9 cellular contexts compared by ENCODE assay signal in genomic region chr7:105532709-105533460, GRCh38. TPM values are rescaled to one million over a fixed set of nuclear protein-coding genes. Genes with fewer than 3 reads are reported as not detected.
DNase-seq lines count a peak whose midpoint lies in the region; ATAC-seq lines count a peak whose summit lies in the region.
"Had no signal": no experiment of that assay in that cellular context is flagged by ENCODE, and none has a peak within 500 bp of the region (broad histone marks: within the 10 kb centered on the region; RNA-seq: fewer than 3 reads in every experiment).

No MANE protein-coding gene starts in this region.

- no peaks in the 10 kb centered on the region for H3K9me3 Mint-ChIP-seq in activated CD4-positive, alpha-beta memory T cell treated with anti-CD3 and anti-CD28 coated beads, Interleukin-2, amount 10 ng/mL, durations not matched to agents 7 days and 5 days
- H3K9me3 Mint-ChIP-seq in stimulated activated memory B cell treated with anti-CD40 and anti-IgM and Interleukin-4, amounts not matched to agents 10 μg/mL and 1 μg/mL and 100 μg/mL, for 72 hours = no peaks in the 10 kb centered on the region

- CTCF ChIA-PET in activated CD4-positive, alpha-beta memory T cell treated with anti-CD3 and anti-CD28 coated beads, Interleukin-2, amount 10 ng/mL, durations not matched to agents 7 days and 5 days (lab: Charles Lee) = interaction anchor here (1.2 to 1.8 kb wide), 4 partner anchors 14 to 549 kb away, joined by 3 to 12 read pairs (median 4); no protein-coding TSS in a partner anchor

- no peaks in the 10 kb centered on the region for H3K9me3 ChIP-seq in iPS-15b (ENCODE audit: control insufficient read depth, insufficient read depth, low read length)

- peaks cover 4% of the 10 kb centered on the region for H3K36me3 ChIP-seq in iPS-15b (ENCODE audit: control insufficient read depth, insufficient read depth, low read length)

- no peak for ATAC-seq in stimulated activated memory B cell treated with anti-CD40 and anti-IgM and Interleukin-4, amounts not matched to agents 10 μg/mL and 1 μg/mL and 100 μg/mL, for 72 hours
- ATAC-seq in GM18873 (IDR thresholded peaks at IDR 0.05; ENCODE audit: low FRiP score, unreplicated experiment) = no peak

- no peaks in the 10 kb centered on the region for H3K27me3 Mint-ChIP-seq in activated CD4-positive, alpha-beta memory T cell treated with anti-CD3 and anti-CD28 coated beads, Interleukin-2, amount 10 ng/mL, durations not matched to agents 7 days and 5 days
- no peaks in the 10 kb centered on the region for H3K27me3 Mint-ChIP-seq in stimulated activated memory B cell treated with anti-CD40 and anti-IgM and Interleukin-4, amounts not matched to agents 10 μg/mL and 1 μg/mL and 100 μg/mL, for 72 hours

- POLR2A ChIA-PET in activated CD4-positive, alpha-beta memory T cell treated with anti-CD3 and anti-CD28 coated beads, Interleukin-2, amount 10 ng/mL, durations not matched to agents 7 days and 5 days (lab: Charles Lee) = interaction anchor here (0.6 to 4.5 kb wide), 13 partner anchors 8 to 589 kb away, joined by 3 to 34 read pairs (median 6); partner anchors contain the start of genes EFCAB10, KMT2E, PUS7 and SRPK2

- peaks cover 4% of the 10 kb centered on the region for H3K36me3 Mint-ChIP-seq in activated CD4-positive, alpha-beta memory T cell treated with anti-CD3 and anti-CD28 coated beads, Interleukin-2, amount 10 ng/mL, durations not matched to agents 7 days and 5 days (ENCODE audit: low read depth)
- H3K36me3 Mint-ChIP-seq in stimulated activated memory B cell treated with anti-CD40 and anti-IgM and Interleukin-4, amounts not matched to agents 10 μg/mL and 1 μg/mL and 100 μg/mL, for 72 hours = no peaks in the 10 kb centered on the region

- H3K27me3 ChIP-seq in iPS-15b (ENCODE audit: control insufficient read depth, insufficient read depth, low read length) = no peaks in the 10 kb centered on the region

- H3K9ac ChIP-seq in iPS-15b (ENCODE audit: low read depth, low read length) = peak overlapping the region; percentile 98

- peaks cover 43% of the 10 kb centered on the region for H3K4me1 Mint-ChIP-seq in activated CD4-positive, alpha-beta memory T cell treated with anti-CD3 and anti-CD28 coated beads, Interleukin-2, amount 10 ng/mL, durations not matched to agents 7 days and 5 days
- H3K4me1 Mint-ChIP-seq in stimulated activated memory B cell treated with anti-CD40 and anti-IgM and Interleukin-4, amounts not matched to agents 10 μg/mL and 1 μg/mL and 100 μg/mL, for 72 hours = peaks cover 25% of the 10 kb centered on the region

- H3K4me1 ChIP-seq in iPS-15b (ENCODE audit: control insufficient read depth, insufficient read depth, low read length) = no peaks in the 10 kb centered on the region

- H3K27ac Mint-ChIP-seq in activated CD4-positive, alpha-beta memory T cell treated with anti-CD3 and anti-CD28 coated beads, Interleukin-2, amount 10 ng/mL, durations not matched to agents 7 days and 5 days = peak overlapping the region; percentile 88
- H3K27ac Mint-ChIP-seq in stimulated activated memory B cell treated with anti-CD40 and anti-IgM and Interleukin-4, amounts not matched to agents 10 μg/mL and 1 μg/mL and 100 μg/mL, for 72 hours = peak overlapping the region; percentile 86

- DNase-seq in DMS 273 (lab: John Stamatoyannopoulos, UW; ENCODE audit: unreplicated experiment) (peak; percentile 58), DMS 273 treated with DMSO at 0.1 percent for 48 hours (lab: John Stamatoyannopoulos, UW) (no peak), NCI-H226 (no peak), NCI-H2196 (lab: John Stamatoyannopoulos, UW; ENCODE audit: unreplicated experiment) (no peak)
- DNase-seq in activated CD4-positive, alpha-beta memory T cell treated with anti-CD3 and anti-CD28 coated beads, Interleukin-2, amount 10 ng/mL, durations not matched to agents 7 days and 5 days = no peak

- peak overlapping the region; percentile 96 for H3K4me3 ChIP-seq in iPS-15b (ENCODE audit: low read depth, low read length)

- peak overlapping the region; percentile 81 for H3K4me3 Mint-ChIP-seq in activated CD4-positive, alpha-beta memory T cell treated with anti-CD3 and anti-CD28 coated beads, Interleukin-2, amount 10 ng/mL, durations not matched to agents 7 days and 5 days
- peak overlapping the region; percentile 89 for H3K4me3 Mint-ChIP-seq in stimulated activated memory B cell treated with anti-CD40 and anti-IgM and Interleukin-4, amounts not matched to agents 10 μg/mL and 1 μg/mL and 100 μg/mL, for 72 hours

RNA-seq across cellular contexts. Expression of gene RINT1, which starts 0.9 kb away (rescaled TPM):
- total RNA-seq in activated CD4-positive, alpha-beta memory T cell treated with anti-CD3 and anti-CD28 coated beads, Interleukin-2, amount 10 ng/mL, durations not matched to agents 7 days and 5 days = 10 to 100 TPM; 20.5 to 21.9 TPM

RNA-seq across cellular contexts. Expression of gene PUS7, which starts 10.8 kb away (rescaled TPM):
- total RNA-seq in activated CD4-positive, alpha-beta memory T cell treated with anti-CD3 and anti-CD28 coated beads, Interleukin-2, amount 10 ng/mL, durations not matched to agents 7 days and 5 days = 1 to 10 TPM; 5.1 to 5.9 TPM

RNA-seq across cellular contexts. Expression of gene EFCAB10, which starts 48.4 kb away (rescaled TPM):
- total RNA-seq in activated CD4-positive, alpha-beta memory T cell treated with anti-CD3 and anti-CD28 coated beads, Interleukin-2, amount 10 ng/mL, durations not matched to agents 7 days and 5 days = not detected
- total RNA-seq: M059J had no signal
